Comparison of ENCODE assay signal across 33 cellular contexts in the genomic region with DNA sequence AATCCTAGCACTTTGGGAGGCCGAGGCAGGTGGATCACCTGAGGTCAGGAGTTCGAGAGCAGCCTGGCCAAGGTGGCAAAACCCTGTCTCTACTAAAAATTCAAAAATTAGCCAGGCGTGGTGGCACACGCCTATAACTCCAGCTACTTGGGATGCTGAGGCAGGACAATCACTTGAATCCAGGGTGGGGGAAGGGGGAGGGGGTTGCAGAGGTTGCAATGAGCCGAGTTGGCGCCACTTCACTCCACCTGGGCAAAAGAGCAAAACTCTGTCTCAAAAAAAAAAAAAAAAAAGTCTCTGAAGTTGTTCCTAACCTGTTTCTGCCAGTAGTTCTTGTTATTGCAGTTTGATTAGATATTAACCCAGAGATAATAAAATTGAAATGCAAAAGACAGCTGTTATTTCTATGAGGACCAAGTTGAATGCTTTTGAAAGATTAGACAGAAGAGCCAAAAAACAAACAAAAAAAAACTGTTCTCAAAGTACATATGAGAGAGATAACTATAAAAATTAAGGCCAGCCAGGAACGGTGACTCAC.
"Had no signal": no experiment of that assay in that cellular context is flagged by ENCODE, and none has a peak within 500 bp of the region (broad histone marks: within the 10 kb centered on the region; RNA-seq: fewer than 3 reads in every experiment).

No MANE protein-coding gene starts in this region.

- H3K4me1 Mint-ChIP-seq: activated CD4-positive, alpha-beta T cell treated with anti-CD3 and anti-CD28 coated beads for 36 hours; activated CD4-positive, alpha-beta T cell treated with anti-CD3 and anti-CD28 coated beads, Interleukin-2, amount 10 ng/mL, durations not matched to agents 7 days and 5 days; activated naive CD4-positive, alpha-beta T cell treated with anti-CD3 and anti-CD28 coated beads, Interleukin-2, amount 10 ng/mL, durations not matched to agents 7 days and 5 days; activated naive CD8-positive, alpha-beta T cell treated with anti-CD3 and anti-CD28 coated beads, Interleukin-2, amount 50 U/mL, for 24 hours; brain; WTC11 had no signal

- H3K9me3 Mint-ChIP-seq: activated CD4-positive, alpha-beta T cell treated with anti-CD3 and anti-CD28 coated beads, Interleukin-2, amount 10 ng/mL, durations not matched to agents 7 days and 5 days; activated naive CD4-positive, alpha-beta T cell treated with anti-CD3 and anti-CD28 coated beads, Interleukin-2, amount 10 ng/mL, durations not matched to agents 7 days and 5 days; activated naive CD8-positive, alpha-beta T cell treated with anti-CD3 and anti-CD28 coated beads, Interleukin-2, amount 50 U/mL, for 24 hours; activated T-cell treated with anti-CD3 and anti-CD28 coated beads, Interleukin-2, amount 50 U/mL, for 4 hours; activated T-helper 1 cell treated with anti-CD3 and anti-CD28 coated beads, Interleukin-12 subunit alpha, Interleukin-12 subunit beta, Interleukin-2, Interleukin-4 antibody, amounts not matched to agents 30 ng/mL and 10 ng/mL and 1 ng/mL, durations not matched to agents 14 hours and 24 hours and 36 hours; T-helper 2 cell treated with Interferon-gamma antibody and Interleukin-4, amounts not matched to agents 5 μg/mL and 100 μg/mL, for 36 hours had no signal

- H3K4me3 ChIP-seq: MG63, PC-9, SJCRH30, SK-N-MC had no signal

- FAIRE-seq: bronchial epithelial cell, TTC549 had no signal

- H3K4me1 ChIP-seq: SJCRH30 had no signal

- H3K4me3 Mint-ChIP-seq: activated CD4-positive, alpha-beta T cell treated with anti-CD3 and anti-CD28 coated beads for 36 hours; activated CD4-positive, alpha-beta T cell treated with anti-CD3 and anti-CD28 coated beads, Interleukin-2, amount 10 ng/mL, durations not matched to agents 7 days and 5 days; activated CD8-positive, alpha-beta T cell treated with anti-CD3 and anti-CD28 coated beads, Interleukin-2, amount 10 ng/mL, durations not matched to agents 7 days and 5 days; activated naive CD4-positive, alpha-beta T cell treated with anti-CD3 and anti-CD28 coated beads, Interleukin-2, amount 10 ng/mL, durations not matched to agents 7 days and 5 days; activated naive CD8-positive, alpha-beta T cell; activated naive CD8-positive, alpha-beta T cell treated with anti-CD3 and anti-CD28 coated beads, Interleukin-2, amount 50 U/mL, for 24 hours; activated T-cell treated with anti-CD3 and anti-CD28 coated beads, Interleukin-2, amount 50 U/mL, for 4 hours; activated T-helper 1 cell treated with anti-CD3 and anti-CD28 coated beads, Interleukin-12 subunit alpha, Interleukin-12 subunit beta, Interleukin-2, Interleukin-4 antibody, amounts not matched to agents 30 ng/mL and 10 ng/mL and 1 ng/mL, durations not matched to agents 14 hours and 24 hours and 36 hours; brain; T-helper 2 cell treated with Interferon-gamma antibody and Interleukin-4, amounts not matched to agents 5 μg/mL and 100 μg/mL, for 36 hours; WTC11 had no signal

- H3K27me3 ChIP-seq: MG63, SJCRH30 had no signal

- DNase-seq: activated CD4-positive, alpha-beta T cell treated with anti-CD3 and anti-CD28 coated beads for 36 hours; activated CD4-positive, alpha-beta T cell treated with anti-CD3 and anti-CD28 coated beads, Interleukin-2, amount 10 ng/mL, durations not matched to agents 7 days and 5 days; activated CD4-positive, alpha-beta T cell treated with anti-CD3 and anti-CD28 coated beads, Interleukin-2, amount 50 U/mL, for 48 hours; activated CD8-positive, alpha-beta T cell treated with anti-CD3 and anti-CD28 coated beads, Interleukin-2, amount 10 ng/mL, durations not matched to agents 7 days and 5 days; activated naive CD4-positive, alpha-beta T cell treated with anti-CD3 and anti-CD28 coated beads, Interleukin-2, amount 10 ng/mL, durations not matched to agents 7 days and 5 days; activated naive CD8-positive, alpha-beta T cell treated with anti-CD3 and anti-CD28 coated beads, Interleukin-2, amount 50 U/mL, for 24 hours; activated T-cell treated with anti-CD3 and anti-CD28 coated beads, Interleukin-2, amount 50 U/mL, for 4 hours; anterior cingulate cortex; caudate nucleus; Kasumi-1; KG1; MG63; NCI-H1048; NCI-H1105 treated with DMSO at 0.1 percent for 48 hours; NCI-H1436; NCI-H1694; NCI-H1930; NCI-H345; NCI-H510A; NCI-H526; NCI-H748 treated with DMSO at 0.1 percent for 48 hours; NK-92 treated with Interleukin-12 subunit alpha and Interleukin-12 subunit beta, amount 100 ng/mL, for 24 hours; PC-9; SHP77; SJCRH30 had no signal

- H3K27ac Mint-ChIP-seq: activated CD4-positive, alpha-beta T cell treated with anti-CD3 and anti-CD28 coated beads for 36 hours; activated CD4-positive, alpha-beta T cell treated with anti-CD3 and anti-CD28 coated beads, Interleukin-2, amount 10 ng/mL, durations not matched to agents 7 days and 5 days; activated CD8-positive, alpha-beta T cell treated with anti-CD3 and anti-CD28 coated beads, Interleukin-2, amount 10 ng/mL, durations not matched to agents 7 days and 5 days; activated naive CD4-positive, alpha-beta T cell treated with anti-CD3 and anti-CD28 coated beads, Interleukin-2, amount 10 ng/mL, durations not matched to agents 7 days and 5 days; activated naive CD8-positive, alpha-beta T cell; activated naive CD8-positive, alpha-beta T cell treated with anti-CD3 and anti-CD28 coated beads, Interleukin-2, amount 50 U/mL, for 24 hours; activated T-helper 1 cell treated with anti-CD3 and anti-CD28 coated beads, Interleukin-12 subunit alpha, Interleukin-12 subunit beta, Interleukin-2, Interleukin-4 antibody, amounts not matched to agents 30 ng/mL and 10 ng/mL and 1 ng/mL, durations not matched to agents 14 hours and 24 hours and 36 hours; brain; T-helper 2 cell treated with Interferon-gamma antibody and Interleukin-4, amounts not matched to agents 5 μg/mL and 100 μg/mL, for 36 hours; WTC11 had no signal

- H3K27me3 Mint-ChIP-seq: activated CD4-positive, alpha-beta T cell treated with anti-CD3 and anti-CD28 coated beads for 36 hours; activated CD4-positive, alpha-beta T cell treated with anti-CD3 and anti-CD28 coated beads, Interleukin-2, amount 10 ng/mL, durations not matched to agents 7 days and 5 days; activated naive CD4-positive, alpha-beta T cell treated with anti-CD3 and anti-CD28 coated beads, Interleukin-2, amount 10 ng/mL, durations not matched to agents 7 days and 5 days; activated naive CD8-positive, alpha-beta T cell; activated naive CD8-positive, alpha-beta T cell treated with anti-CD3 and anti-CD28 coated beads, Interleukin-2, amount 50 U/mL, for 24 hours; brain had no signal

- H3K9me3 ChIP-seq: MG63, SJCRH30 had no signal

- H3K27ac ChIP-seq: PC-9, SJCRH30, SK-N-MC had no signal
